In the genomic region with DNA sequence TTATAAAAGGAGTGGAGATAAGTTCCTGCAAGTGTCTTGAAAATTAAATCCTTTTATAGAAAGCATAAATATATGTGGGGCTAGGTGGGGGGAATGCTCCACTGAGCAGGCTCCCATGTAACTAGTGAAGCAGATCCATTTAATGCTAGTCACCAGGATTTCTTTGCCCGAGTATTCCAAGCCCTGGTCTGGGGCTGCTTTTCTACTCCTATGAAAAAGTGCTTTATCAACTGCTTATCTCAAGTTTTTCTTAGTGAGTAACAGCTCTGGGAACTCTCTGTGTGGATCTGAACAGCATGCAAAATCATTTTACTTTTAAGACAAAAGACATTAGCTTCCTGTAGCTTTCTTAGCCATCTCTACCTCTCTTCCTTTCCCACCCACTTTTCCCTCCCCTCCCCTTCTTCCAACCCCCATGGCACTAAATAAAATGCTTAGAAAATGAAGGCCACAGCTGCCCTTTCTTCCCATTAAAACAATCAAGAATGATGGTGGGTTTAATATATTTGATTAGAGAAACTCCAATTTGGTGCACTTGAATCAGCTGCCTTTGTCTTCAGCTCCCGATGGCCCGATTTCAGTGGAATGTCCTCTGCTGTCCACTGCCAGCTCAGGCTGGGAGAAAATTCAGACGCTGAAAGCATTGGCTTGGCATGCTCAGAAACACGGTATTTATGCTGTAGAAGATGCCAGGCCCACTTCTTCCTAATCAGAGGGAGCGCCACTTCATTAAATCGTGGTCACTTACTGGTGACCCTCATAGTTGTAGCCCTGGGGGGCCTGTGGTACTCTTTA, we compare ENCODE assay signal across 8 cellular contexts.
DNase-seq lines count a peak whose midpoint lies in the region; ATAC-seq, FAIRE-seq and TF ChIP-seq lines count a peak whose summit lies in the region.

No MANE protein-coding gene starts in this region.

- no peaks in the 10 kb centered on the region for H3K4me1 ChIP-seq in small intestine (ENCODE audit: control insufficient read depth in 2 of 2, insufficient read depth in 1 of 2, low read depth in 1 of 2, low read length in 1 of 2)

- TF ChIP-seq CTCF in astrocyte of the spinal cord (IDR thresholded peaks at IDR 0.05; ENCODE audit: low read depth, low read length) = no peak

- H3K9me3 ChIP-seq in MG63 = no peaks in the 10 kb centered on the region
- H3K9me3 ChIP-seq in small intestine (ENCODE audit: control insufficient read depth, low read depth) = no peaks in the 10 kb centered on the region

- DNase-seq in MG63 (peak; percentile 35), astrocyte of the spinal cord (ENCODE audit: low read depth, low spot score) (peak; percentile 24), inferior parietal cortex (ENCODE audit: extremely low spot score) (peak; percentile 44), small intestine (no peak), GDM1 (lab: John Stamatoyannopoulos, UW) (no peak), sciatic nerve (ENCODE audit: low spot score) (no peak), NCI-H2227 (lab: John Stamatoyannopoulos, UW; ENCODE audit: unreplicated experiment) (no peak)

- H3K27ac ChIP-seq in small intestine (ENCODE audit: low read depth in 1 of 2, low read length in 1 of 2) = peak overlapping the region; percentile 50 to 78

- FAIRE-seq in small intestine (lab: Jason Lieb, UNC) = no peak

- no peaks in the 10 kb centered on the region for H3K36me3 ChIP-seq in MG63
- H3K36me3 ChIP-seq in small intestine (ENCODE audit: control insufficient read depth in 2 of 2, insufficient read depth in 2 of 2, low read length in 2 of 2) = no peaks in the 10 kb centered on the region

- H3K27me3 ChIP-seq in MG63 (no peaks in the 10 kb centered on the region), small intestine (ENCODE audit: control insufficient read depth in 2 of 2, insufficient read depth in 2 of 2, low read length in 2 of 2) (no peaks in the 10 kb centered on the region)

- ATAC-seq in GM21619 (IDR thresholded peaks at IDR 0.05; ENCODE audit: unreplicated experiment) (no peak), sciatic nerve (no peak)

- no peak overlapping the region for H3K4me3 ChIP-seq in MG63
- no peak overlapping the region for H3K4me3 ChIP-seq in astrocyte of the spinal cord (ENCODE audit: low read depth, low read length)
- no peak overlapping the region for H3K4me3 ChIP-seq in small intestine (ENCODE audit: low read depth in 1 of 2, low read length in 2 of 2)

- intact Hi-C loops in sciatic nerve (cut with DNase I) = no loop called here

- 65 to 77% (median 67%) methylated on average over 7 of the region's 7 CpGs for WGBS in small intestine, 3 donors

- in situ Hi-C loops in astrocyte of the spinal cord (cut with HindIII; ENCODE audit: low sequenced_read_pairs) = no loop called here

Comparison
In these comparisons a context has a peak if more than half of its experiments do, and no peak if none do; other contexts are left out.
1. DNase-seq: peak in MG63 (single experiment), astrocyte of the spinal cord (single experiment) and inferior parietal cortex (single experiment); none in small intestine (single experiment), GDM1 (single experiment), sciatic nerve (single experiment) and NCI-H2227 (single experiment).